ENCODE assay signal across 13 cellular contexts in genomic region chr13:89372193-89372592, GRCh38.
A peak's percentile ranks its signal among the peaks of the same experiment; 100 is the strongest.
DNase-seq lines count a peak whose midpoint lies in the region; ATAC-seq and TF ChIP-seq lines count a peak whose summit lies in the region.
"Had no signal": no experiment of that assay in that cellular context is flagged by ENCODE, and none has a peak within 500 bp of the region (broad histone marks: within the 10 kb centered on the region; RNA-seq: fewer than 3 reads in every experiment).

No MANE protein-coding gene starts in this region.

- H3K18ac ChIP-seq in neuronal stem cell (ENCODE audit: low read length) = no peak overlapping the region

- H3K9me2 ChIP-seq in Karpas-422 (replicated peaks; ENCODE audit: insufficient read depth, low read length) = no peaks in the 10 kb centered on the region
- no peaks in the 10 kb centered on the region; the same call in 1 of the 2 replicates for H3K9me2 ChIP-seq in PC-9 (ENCODE audit: insufficient read depth)

- H3K4me3 ChIP-seq in Karpas-422 (ENCODE audit: low read length) (peak overlapping the region; percentile 24; the same call in 1 of the 2 replicates), PC-9 (no peak overlapping the region), neuronal stem cell (ENCODE audit: low read length in 2 of 2) (no peak overlapping the region)
- H3K4me3 ChIP-seq: BLaER1 treated with 17β-estradiol and CSF1 and Interleukin-3, amounts not matched to agents 10 nM and 100 nM; HAP-1 had no signal

- no peaks in the 10 kb centered on the region for H3K9me3 ChIP-seq in Karpas-422 (ENCODE audit: low read length)
- no peaks in the 10 kb centered on the region for H3K9me3 ChIP-seq in PC-9 (ENCODE audit: insufficient read depth, low read depth)
- H3K9me3 ChIP-seq in neuronal stem cell (replicated peaks in 1 of 2; ENCODE audit: control insufficient read depth in 2 of 2, insufficient read depth in 1 of 2, low read depth in 1 of 2, low read length in 2 of 2) = no peaks in the 10 kb centered on the region
- H3K9me3 ChIP-seq: BLaER1 treated with 17β-estradiol and CSF1 and Interleukin-3, amounts not matched to agents 10 nM and 100 nM; HAP-1 had no signal

- H4K8ac ChIP-seq in neuronal stem cell (ENCODE audit: low read depth, low read length) = no peak overlapping the region

- no peak overlapping the region for H3K23ac ChIP-seq in neuronal stem cell (ENCODE audit: low read depth, low read length, poor library complexity)

- H3K27ac ChIP-seq in Karpas-422 (ENCODE audit: low read length) (no peak overlapping the region), PC-9 (no peak overlapping the region), neuronal stem cell (replicated peaks; ENCODE audit: low read length) (no peak overlapping the region)
- H3K27ac ChIP-seq: BLaER1 treated with 17β-estradiol and CSF1 and Interleukin-3, amounts not matched to agents 10 nM and 100 nM had no signal

- H3K4me2 ChIP-seq in Karpas-422 (ENCODE audit: low read depth, low read length, poor library complexity, severe bottlenecking) = peak overlapping the region; percentile 48
- H3K4me2 ChIP-seq in PC-9 = peak overlapping the region; percentile 9; the same call in 1 of the 2 replicates
- no peak overlapping the region for H3K4me2 ChIP-seq in neuronal stem cell (ENCODE audit: insufficient read depth, low read length, poor library complexity, severe bottlenecking)
- H3K4me2 ChIP-seq: BLaER1 treated with 17β-estradiol and CSF1 and Interleukin-3, amounts not matched to agents 10 nM and 100 nM had no signal

- POLR2A ChIA-PET in PC-9 (lab: Charles Lee; ENCODE audit: unreplicated experiment) = no interaction called here

- peak; percentile 19 for DNase-seq in DMS53 treated with DMSO at 0.1 percent for 48 hours (lab: John Stamatoyannopoulos, UW; ENCODE audit: unreplicated experiment)
- DNase-seq in Karpas-422 = no peak
- DNase-seq in PC-9 = no peak
- no peak for DNase-seq in neuronal stem cell (ENCODE audit: low spot score)
- DNase-seq in NCI-H510A treated with DMSO at 0.1 percent for 48 hours (lab: John Stamatoyannopoulos, UW) = no peak
- no peak for DNase-seq in NCI-H526 treated with DMSO at 0.1 percent for 48 hours (lab: John Stamatoyannopoulos, UW)
- DNase-seq: ACHN; CD4-positive, CD25-positive, alpha-beta regulatory T cell; DMS79; IMR-90 had no signal

- H3K36me3 ChIP-seq in Karpas-422 (ENCODE audit: insufficient read depth, low read length) (no peaks in the 10 kb centered on the region), PC-9 (ENCODE audit: low read depth) (no peaks in the 10 kb centered on the region), neuronal stem cell (replicated peaks in 1 of 2; ENCODE audit: control insufficient read depth in 2 of 2, insufficient read depth in 2 of 2, low read length in 2 of 2) (no peaks in the 10 kb centered on the region)
- H3K36me3 ChIP-seq: BLaER1 treated with 17β-estradiol and CSF1 and Interleukin-3, amounts not matched to agents 10 nM and 100 nM; HAP-1 had no signal

- peak overlapping the region; percentile 56 for H2AFZ ChIP-seq in Karpas-422 (ENCODE audit: low read length)
- H2AFZ ChIP-seq in PC-9 = 0 out of 2 replicates have a peak overlapping the region, but pooled peaks have one; percentile 13
- peak overlapping the region; percentile 61 for H2AFZ ChIP-seq in neuronal stem cell (ENCODE audit: low read length)

- H2BK15ac ChIP-seq in neuronal stem cell (ENCODE audit: low read length) = no peak overlapping the region

- no peak overlapping the region for H3K14ac ChIP-seq in neuronal stem cell (ENCODE audit: low read length)

- ATAC-seq in GM19452 (IDR thresholded peaks at IDR 0.05; ENCODE audit: unreplicated experiment) = no peak

- peaks cover 17% of the 10 kb centered on the region for H3K4me1 ChIP-seq in Karpas-422 (ENCODE audit: low read length)
- no peaks in the 10 kb centered on the region for H3K4me1 ChIP-seq in PC-9 (replicated peaks; ENCODE audit: insufficient read depth)
- H3K4me1 ChIP-seq in neuronal stem cell (ENCODE audit: control insufficient read depth in 2 of 2, insufficient read depth in 1 of 2, low read depth in 1 of 2, low read length in 2 of 2) = no peaks in the 10 kb centered on the region
- H3K4me1 ChIP-seq: BLaER1 treated with 17β-estradiol and CSF1 and Interleukin-3, amounts not matched to agents 10 nM and 100 nM; HAP-1 had no signal

- BruUV-seq in PC-9 (replicated peaks; lab: Mats Ljungman, UMichigan) = no TSS peak

- intact Hi-C loops in PC-9 (cut with micrococcal nuclease; ENCODE audit: unreplicated experiment) = no loop called here

- no peak overlapping the region for H3K4ac ChIP-seq in neuronal stem cell (ENCODE audit: low read length)

- H3K27me3 ChIP-seq in Karpas-422 (ENCODE audit: low read length) = no peaks in the 10 kb centered on the region
- no peaks in the 10 kb centered on the region for H3K27me3 ChIP-seq in PC-9 (ENCODE audit: insufficient read depth, low read depth)
- H3K27me3 ChIP-seq in neuronal stem cell (ENCODE audit: control insufficient read depth in 3 of 3, insufficient read depth in 3 of 3, low read depth in 1 of 3, low read length in 3 of 3) = no peaks in the 10 kb centered on the region
- H3K27me3 ChIP-seq: BLaER1 treated with 17β-estradiol and CSF1 and Interleukin-3, amounts not matched to agents 10 nM and 100 nM had no signal

- H4K91ac ChIP-seq in neuronal stem cell (ENCODE audit: low read depth, low read length, poor library complexity) = no peak overlapping the region

- H3K79me1 ChIP-seq in neuronal stem cell (ENCODE audit: low read depth, low read length) = no peaks in the 10 kb centered on the region

- H4K20me1 ChIP-seq in Karpas-422 (ENCODE audit: insufficient read depth, low read depth, low read length) (no peaks in the 10 kb centered on the region), PC-9 (ENCODE audit: insufficient read depth) (no peaks in the 10 kb centered on the region)
- H4K20me1 ChIP-seq: BLaER1 treated with 17β-estradiol and CSF1 and Interleukin-3, amounts not matched to agents 10 nM and 100 nM had no signal

- H2AK5ac ChIP-seq in neuronal stem cell (ENCODE audit: low read depth, low read length) = no peak overlapping the region

- CTCF ChIA-PET in PC-9 (lab: Charles Lee) = no interaction called here

- no peak overlapping the region for H2BK5ac ChIP-seq in neuronal stem cell (ENCODE audit: low read length)

- H3K79me2 ChIP-seq in Karpas-422 (ENCODE audit: low read length) (no peaks in the 10 kb centered on the region), PC-9 (ENCODE audit: low read depth) (no peaks in the 10 kb centered on the region)

- no peak for TF ChIP-seq CTCF in PC-9 (conservative IDR thresholded peaks at IDR 0.05)

- no CpG with 5 or more reads among the region's 3 CpGs for WGBS in neuronal stem cell (ENCODE audit: extremely low coverage in 2 of 2, insufficient read length in 2 of 2, insufficient replicate concordance in 1 of 2), 2 donors

- no peak overlapping the region for H2BK120ac ChIP-seq in neuronal stem cell (ENCODE audit: low read depth, low read length)

- H3K9ac ChIP-seq in Karpas-422 (ENCODE audit: low read length) = no peak overlapping the region
- H3K9ac ChIP-seq in neuronal stem cell (ENCODE audit: low read depth, low read length, poor library complexity) = no peak overlapping the region
- H3K9ac ChIP-seq: BLaER1 treated with 17β-estradiol and CSF1 and Interleukin-3, amounts not matched to agents 10 nM and 100 nM had no signal

- no peak overlapping the region for H2BK12ac ChIP-seq in neuronal stem cell (ENCODE audit: low read length)

- no peaks in the 10 kb centered on the region for H3F3A ChIP-seq in PC-9 (ENCODE audit: insufficient read depth, low read depth)
